In the genomic region with DNA sequence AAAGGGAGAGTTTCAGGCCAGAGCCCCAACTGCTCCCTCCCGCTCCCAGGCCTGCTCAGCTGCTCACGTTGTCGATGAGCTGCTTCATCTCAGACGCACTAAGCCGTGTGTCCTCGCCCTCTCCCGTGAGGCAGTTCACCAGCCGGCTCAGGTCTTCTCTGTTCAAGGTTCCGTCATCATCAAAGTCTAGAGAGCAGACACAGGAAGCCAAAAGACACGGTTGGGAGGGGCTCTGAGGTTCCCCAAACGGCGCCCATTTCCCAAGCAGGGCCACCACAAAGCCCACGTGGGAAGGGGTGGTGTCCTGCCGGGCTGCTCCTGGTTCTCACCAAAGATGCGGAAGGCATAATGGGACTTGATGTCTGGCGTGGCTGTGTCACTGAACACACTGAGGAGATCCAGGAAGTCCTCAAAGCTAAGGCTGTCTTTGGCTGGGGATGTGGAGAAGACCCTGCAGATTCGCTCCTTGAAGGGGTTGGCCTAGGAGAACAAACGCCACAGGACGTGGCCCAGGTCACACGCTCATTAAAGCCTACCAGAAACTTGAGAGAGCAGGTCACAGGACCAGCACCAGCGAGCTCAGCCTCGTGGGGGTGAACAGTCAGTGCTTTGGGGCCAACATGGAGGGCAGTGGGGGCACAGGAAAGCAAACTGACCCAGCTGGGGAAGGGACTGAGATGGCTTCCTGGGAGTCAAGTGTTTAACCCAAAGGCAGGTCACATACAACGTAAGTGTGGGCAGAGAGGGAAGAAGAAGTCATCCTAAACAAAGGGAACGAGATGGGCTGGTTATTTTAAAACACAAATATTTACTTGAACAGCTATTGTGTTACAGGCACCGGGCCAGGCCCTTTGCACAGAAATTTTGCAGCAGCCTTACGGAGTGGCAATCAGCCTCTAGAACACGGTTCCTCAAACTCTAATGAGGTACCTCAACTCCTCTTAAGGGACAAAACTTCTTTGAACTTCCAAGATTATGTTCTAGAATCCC, we compare ENCODE assay signal across 8 cellular contexts. TPM values are rescaled to one million over a fixed set of nuclear protein-coding genes. Genes with fewer than 3 reads are reported as not detected.
DNase-seq lines count a peak whose midpoint lies in the region; ATAC-seq and TF ChIP-seq lines count a peak whose summit lies in the region.

No MANE protein-coding gene starts in this region.

- ATAC-seq in HG03439 (IDR thresholded peaks at IDR 0.05; ENCODE audit: unreplicated experiment), result no peak

- H3K9me3 ChIP-seq in skeletal muscle tissue (ENCODE audit: control insufficient read depth in 3 of 3, low read length in 3 of 3), result no peaks in the 10 kb centered on the region

- peak overlapping the region in 2 of 3 donors; percentile 30 to 74 for H3K9ac ChIP-seq in skeletal muscle tissue (ENCODE audit: low read depth in 1 of 3, low read length in 3 of 3)

- H3K27me3 ChIP-seq in skeletal muscle tissue (ENCODE audit: control insufficient read depth in 3 of 3, insufficient read depth in 3 of 3, low read length in 3 of 3), result no peaks in the 10 kb centered on the region

- peaks cover 36 to 49% (median 37%) of the 10 kb centered on the region in 3 donors for H3K4me1 ChIP-seq in skeletal muscle tissue (ENCODE audit: control insufficient read depth in 3 of 3, insufficient read depth in 3 of 3, low read length in 3 of 3)

- H3K4me3 ChIP-seq in GM12864 (ENCODE audit: low read depth, low read length) (peak overlapping the region; percentile 90), skeletal muscle tissue (ENCODE audit: low read length in 3 of 3) (peak overlapping the region in 1 of 3 donors; percentile 56)

- TF ChIP-seq CTCF in GM12864 (IDR thresholded peaks at IDR 0.05; ENCODE audit: low read depth, low read length, missing control alignments) (no peak), VCaP (conservative IDR thresholded peaks at IDR 0.05) (no peak)

- in situ Hi-C loops in T47D (cut with HindIII; ENCODE audit: low pct_unique_long_range_greater_than_20kb, low sequenced_read_pairs), result no loop called here

- H3K36me3 ChIP-seq in skeletal muscle tissue (ENCODE audit: control insufficient read depth in 3 of 3, insufficient read depth in 3 of 3, low read length in 3 of 3), result peaks cover 30 to 41% (median 35%) of the 10 kb centered on the region in 3 donors

- no peak for DNase-seq in GM12864 (ENCODE audit: low read depth)
- peak; percentile 59 to 84 for DNase-seq in T47D (ENCODE audit: low read depth in 1 of 2, low spot score in 1 of 2)
- no peak for DNase-seq in NCI-H1930 (lab: John Stamatoyannopoulos, UW)
- DNase-seq in NCI-H2081 treated with DMSO at 0.1 percent for 48 hours (lab: John Stamatoyannopoulos, UW), result no peak
- DNase-seq in erythroblast (lab: John Stamatoyannopoulos, UW), result no peak

- TF ChIP-seq POLR2A in erythroblast (IDR thresholded peaks at IDR 0.05; ENCODE audit: low read length), result no peak

- H3K27ac ChIP-seq in VCaP (peak overlapping the region; percentile 84), skeletal muscle tissue (ENCODE audit: low read depth, low read length) (no peak overlapping the region)

RNA-seq across cellular contexts. Expression of a gene that starts 2.4 kb away (rescaled TPM):
- 7.8 TPM for total RNA-seq in skeletal muscle tissue

RNA-seq across cellular contexts. Expression of a gene that starts 2.7 kb away (rescaled TPM):
- total RNA-seq in skeletal muscle tissue, result 3.1 TPM

RNA-seq across cellular contexts. Expression of a gene that starts 18.0 kb away (rescaled TPM):
- not detected for total RNA-seq in skeletal muscle tissue

RNA-seq across cellular contexts. Expression of a gene that starts 30.2 kb away (rescaled TPM):
- total RNA-seq in skeletal muscle tissue, result 7.8 TPM

RNA-seq across cellular contexts. Expression of a gene that starts 34.1 kb away (rescaled TPM):
- 67.3 TPM for total RNA-seq in skeletal muscle tissue

Comparison
In these comparisons a context has a peak if more than half of its experiments do, and no peak if none do; other contexts are left out.
1. DNase-seq: peak in T47D (2 of 2); none in GM12864 (single experiment), NCI-H1930 (0 of 2), NCI-H2081 treated with DMSO at 0.1 percent for 48 hours (single experiment) and erythroblast (0 of 2).